18 cellular contexts compared by ENCODE assay signal in the genomic region with DNA sequence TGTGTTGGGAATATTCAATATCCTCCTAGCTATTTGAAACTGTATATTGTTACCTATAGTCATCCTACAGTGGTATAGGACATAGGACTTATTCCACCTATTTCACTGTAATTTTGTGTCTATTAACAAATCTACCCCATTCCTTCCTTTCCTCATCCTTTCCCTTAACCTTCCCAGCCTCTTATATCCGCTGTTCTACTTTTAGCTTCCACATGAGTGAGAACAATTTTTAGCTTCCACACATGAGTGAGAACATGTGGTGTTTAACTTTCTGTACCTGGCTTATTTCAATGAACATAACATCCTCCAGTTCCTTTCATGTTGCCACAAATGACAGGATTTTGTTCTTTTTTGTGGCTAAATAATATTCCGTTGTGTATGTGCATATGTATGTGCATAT.
A peak's percentile ranks its signal among the peaks of the same experiment; 100 is the strongest.
DNase-seq lines count a peak whose midpoint lies in the region; ATAC-seq lines count a peak whose summit lies in the region.
"Had no signal": no experiment of that assay in that cellular context is flagged by ENCODE, and none has a peak within 500 bp of the region (broad histone marks: within the 10 kb centered on the region; RNA-seq: fewer than 3 reads in every experiment).

No MANE protein-coding gene starts in this region.

- ATAC-seq in Right ventricle myocardium superior (ENCODE audit: poor library complexity) (peak; percentile 81), Right ventricle myocardium inferior (no peak), left ventricle myocardium superior (peak; percentile 47), left cardiac atrium (no peak)
- ATAC-seq: A549, GM12878 had no signal

- DNase-seq in Right ventricle myocardium superior (no peak), Right ventricle myocardium inferior (ENCODE audit: missing footprints) (no peak), left ventricle myocardium superior (no peak), left cardiac atrium (no peak), retina (no peak)
- DNase-seq: AML-193; CD4-positive, alpha-beta T cell; CD8-positive, alpha-beta memory T cell; COR-L47; DMS 273 treated with DMSO at 0.1 percent for 48 hours; DMS153; DMS53; DMS79; DND-41; EL; GDM1 had no signal

- intact Hi-C loops in Right ventricle myocardium superior (cut with DNase I) (no loop called here), Right ventricle myocardium inferior (cut with DNase I) (no loop called here), left ventricle myocardium superior (cut with micrococcal nuclease) (no loop called here), left cardiac atrium (cut with DNase I) (no loop called here)

Comparison
In these comparisons a context has a peak if more than half of its experiments do, and no peak if none do; other contexts are left out.
1. ATAC-seq: peak in Right ventricle myocardium superior (single experiment) and left ventricle myocardium superior (single experiment); none in Right ventricle myocardium inferior (single experiment) and left cardiac atrium (0 of 2).